ENCODE assay signal across 8 cellular contexts in the genomic region with DNA sequence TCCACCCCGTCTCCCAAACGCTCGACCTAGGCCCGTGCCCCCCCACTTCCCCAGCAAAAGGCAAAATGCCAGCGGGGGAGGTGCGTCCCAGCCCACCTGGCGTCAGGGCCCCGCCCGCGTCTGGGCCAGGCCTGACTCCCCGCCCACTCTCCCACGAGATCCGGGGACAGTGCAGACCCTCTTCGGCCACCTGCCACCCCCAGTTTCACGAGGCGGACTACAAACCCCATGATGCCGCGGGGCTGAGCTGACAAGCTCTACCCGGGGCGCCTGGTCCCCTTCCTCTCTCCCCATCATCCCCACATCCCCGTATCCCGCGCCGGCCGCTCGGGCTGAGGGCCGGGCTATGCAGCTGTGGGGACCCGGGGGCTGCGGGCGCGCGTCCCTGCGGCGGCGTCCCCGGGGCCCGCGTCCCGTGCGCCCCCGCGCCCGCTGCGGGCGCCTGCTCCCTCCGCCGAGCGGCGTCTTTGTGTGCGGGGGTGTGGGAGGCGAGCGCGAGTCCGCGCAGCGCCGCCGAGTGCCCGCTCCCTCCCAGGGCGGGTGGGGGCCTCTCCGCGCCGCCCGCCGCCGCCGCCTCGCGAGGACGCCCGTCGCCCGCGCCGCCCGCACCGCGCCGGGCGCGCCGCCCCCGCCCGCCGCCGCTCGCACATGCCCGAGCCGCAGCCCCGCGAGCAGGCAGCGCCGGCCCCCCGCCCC. TPM values are rescaled to one million over a fixed set of nuclear protein-coding genes. Genes with fewer than 3 reads are reported as not detected.
DNase-seq lines count a peak whose midpoint lies in the region; ATAC-seq and TF ChIP-seq lines count a peak whose summit lies in the region.

TSS of gene ANKRD13B (plus strand) at position 283 of the 696 bp plus-strand sequence. CDS start 490 bp downstream, outside the sequence.

- TF ChIP-seq CTCF in HEK293 (tag by site-specific recombination; IDR thresholded peaks at IDR 0.05) (no peak), OCI-LY7 (conservative IDR thresholded peaks at IDR 0.05; ENCODE audit: low read length) (no peak), astrocyte of the spinal cord (IDR thresholded peaks at IDR 0.05; ENCODE audit: low read depth, low read length) (no peak), smooth muscle cell (IDR thresholded peaks at IDR 0.05; ENCODE audit: borderline replicate concordance, insufficient read depth, poor library complexity, severe bottlenecking) (no peak)

- no peaks in the 10 kb centered on the region for H3K36me3 ChIP-seq in BLaER1
- H3K36me3 ChIP-seq in HEK293 (ENCODE audit: control insufficient read depth in 2 of 2, insufficient read depth in 1 of 2, low read length in 2 of 2): no peaks in the 10 kb centered on the region
- no peaks in the 10 kb centered on the region for H3K36me3 ChIP-seq in OCI-LY7 (ENCODE audit: insufficient read depth, low read length)
- no peaks in the 10 kb centered on the region for H3K36me3 ChIP-seq in smooth muscle cell (ENCODE audit: low read depth)

- POLR2A ChIA-PET in HEK293 (lab: Yijun Ruan, JAX): interaction anchor here (1.0 to 2.6 kb wide), 15 partner anchors 12 to 873 kb away, joined by 3 to 28 read pairs (median 6); partner anchors contain the start of genes ABHD15, CORO6, NUFIP2 and RPL23A
- POLR2A ChIA-PET in OCI-LY7 (lab: Charles Lee): interaction anchor here (1.0 to 1.9 kb wide), 4 partner anchors 12 to 129 kb away, joined by 3 to 8 read pairs (median 5); no protein-coding TSS in a partner anchor

- H3K9me2 ChIP-seq in OCI-LY7 (ENCODE audit: insufficient read depth, low read length): no peaks in the 10 kb centered on the region

- H3K27ac ChIP-seq in BLaER1: peak within 1 kb of the TSS; percentile 93
- peak within 1 kb of the TSS; percentile 82 for H3K27ac ChIP-seq in HEK293 (ENCODE audit: extremely low read depth, low read depth, low read length)
- peak within 1 kb of the TSS; percentile 61 for H3K27ac ChIP-seq in OCI-LY7 (ENCODE audit: low read depth, low read length, poor library complexity, severe bottlenecking)
- H3K27ac ChIP-seq in smooth muscle cell (ENCODE audit: low read depth): no peak within 1 kb of the TSS

- H3K79me2 ChIP-seq in OCI-LY7 (ENCODE audit: insufficient read depth, low read depth, low read length) (peaks cover 16% of the 10 kb centered on the region), smooth muscle cell (ENCODE audit: low read depth) (peaks cover 9% of the 10 kb centered on the region)

- peaks cover 6% of the 10 kb centered on the region for H3F3A ChIP-seq in smooth muscle cell (ENCODE audit: low read depth)

- H3K27me3 ChIP-seq in BLaER1 (no peaks in the 10 kb centered on the region), smooth muscle cell (ENCODE audit: low read depth) (no peaks in the 10 kb centered on the region)

- H2AFZ ChIP-seq in OCI-LY7 (ENCODE audit: low read length) (peak within 1 kb of the TSS; percentile 87), smooth muscle cell (ENCODE audit: low read depth) (peak within 1 kb of the TSS; percentile 72)

- intact Hi-C loops in OCI-LY7 (cut with micrococcal nuclease; ENCODE audit: unreplicated experiment): no loop called here

- H3K9me3 ChIP-seq in BLaER1 (no peaks in the 10 kb centered on the region), HEK293 (ENCODE audit: control insufficient read depth, insufficient read depth, low read depth, low read length) (no peaks in the 10 kb centered on the region), OCI-LY7 (ENCODE audit: low read length) (no peaks in the 10 kb centered on the region), smooth muscle cell (replicated peaks; ENCODE audit: low read depth) (no peaks in the 10 kb centered on the region)

- H3K4me2 ChIP-seq in BLaER1 (peak within 1 kb of the TSS; percentile 97), OCI-LY7 (ENCODE audit: low read length) (peak within 1 kb of the TSS; percentile 99), smooth muscle cell (peak within 1 kb of the TSS; percentile 99)

- H3K4me3 ChIP-seq in BLaER1: peak within 1 kb of the TSS; percentile 97
- H3K4me3 ChIP-seq in HEK293 (ENCODE audit: low read depth, low read length): peak within 1 kb of the TSS; percentile 67
- H3K4me3 ChIP-seq in OCI-LY7 (ENCODE audit: low read depth, low read length, poor library complexity, severe bottlenecking): peak within 1 kb of the TSS; percentile 92
- H3K4me3 ChIP-seq in astrocyte of the spinal cord (ENCODE audit: low read depth, low read length): peak within 1 kb of the TSS; percentile 54
- peak within 1 kb of the TSS; percentile 68 for H3K4me3 ChIP-seq in smooth muscle cell

- in situ Hi-C loops in astrocyte of the spinal cord (cut with HindIII; ENCODE audit: low sequenced_read_pairs): no loop called here

- H3K4me1 ChIP-seq in BLaER1 (peaks cover 71% of the 10 kb centered on the region), HEK293 (ENCODE audit: control insufficient read depth, insufficient read depth, low read length) (peaks cover 44% of the 10 kb centered on the region), OCI-LY7 (ENCODE audit: insufficient read depth, low read length, poor library complexity, severe bottlenecking) (peaks cover 39% of the 10 kb centered on the region), smooth muscle cell (ENCODE audit: low read depth) (peaks cover 39% of the 10 kb centered on the region)

- DNase-seq in OCI-LY7 (ENCODE audit: low spot score): peak; percentile 71
- DNase-seq in astrocyte of the spinal cord (ENCODE audit: low read depth, low spot score): no peak
- DNase-seq in inferior parietal cortex (ENCODE audit: extremely low spot score): peak; percentile 57
- DNase-seq in smooth muscle cell (lab: John Stamatoyannopoulos, UW; ENCODE audit: unreplicated experiment): no peak
- DNase-seq in effector CD4-positive, alpha-beta T cell: no peak

- no peak for ATAC-seq in GM21423 (IDR thresholded peaks at IDR 0.05; ENCODE audit: unreplicated experiment)

- 4% methylated on average over 42 of the region's 94 CpGs for WGBS in smooth muscle cell (ENCODE audit: low lambda C conversion rate)

- no TSS peak for BruUV-seq in OCI-LY7 (replicated peaks; lab: Mats Ljungman, UMichigan)

- H3K9ac ChIP-seq in BLaER1 (peak within 1 kb of the TSS; percentile 95), smooth muscle cell (ENCODE audit: low read depth) (no peak within 1 kb of the TSS)

- H4K20me1 ChIP-seq in BLaER1: peaks cover 56% of the 10 kb centered on the region
- H4K20me1 ChIP-seq in OCI-LY7 (ENCODE audit: insufficient read depth, low read length): peaks cover 17% of the 10 kb centered on the region; the same call in 1 of the 2 replicates
- peaks cover 45% of the 10 kb centered on the region for H4K20me1 ChIP-seq in smooth muscle cell (ENCODE audit: low read depth)

- CTCF ChIA-PET in HEK293 (lab: Yijun Ruan, JAX): interaction anchor here (0.6 to 5.1 kb wide), 26 partner anchors 12 to 500 kb away, joined by 3 to 74 read pairs (median 5); partner anchors contain the start of genes ABHD15, SSH2 and TP53I13
- CTCF ChIA-PET in OCI-LY7 (lab: Charles Lee; ENCODE audit: unreplicated experiment): interaction anchor here (0.9 to 1.7 kb wide), 2 partner anchors 24 to 223 kb away, joined by 3 to 12 read pairs; no protein-coding TSS in a partner anchor

TF ChIP-seq in HEK293, 187 proteins besides CTCF, POLR2A, EP300 and RAD21 (continues in another document):
- TF ChIP-seq ZNF621 (tag by site-specific recombination; IDR thresholded peaks at IDR 0.05) (no peak), GLIS1 (tag by site-specific recombination; IDR thresholded peaks at IDR 0.05) (peak; percentile 52), ZBTB20 (tag by site-specific recombination; IDR thresholded peaks at IDR 0.05) (peak; percentile 94), SP7 (tag by site-specific recombination; IDR thresholded peaks at IDR 0.05) (peak; percentile 32), ZBTB11 (tag by site-specific recombination; conservative IDR thresholded peaks at IDR 0.05; ENCODE audit: low read depth) (peak; percentile 53), MEIS1 (CRISPR knock-in tag; IDR thresholded peaks at IDR 0.05; ENCODE audit: borderline replicate concordance) (no peak), ZNF830 (tag by site-specific recombination; IDR thresholded peaks at IDR 0.05; ENCODE audit: low read depth) (no peak), ZSCAN5A (tag by site-specific recombination; IDR thresholded peaks at IDR 0.05) (0 out of 2 replicates have a peak, but pooled peaks have one; percentile 23)

RNA-seq across cellular contexts. Expression of gene ANKRD13B, which starts in this region (rescaled TPM):
- total RNA-seq in OCI-LY7 (2014; rRNA removed; shearing (Covaris generic)): 17.8 and 22.8 TPM in 2 replicates
- total RNA-seq in OCI-LY7 (2022) (30.5 and 32.8 TPM in 2 replicates), smooth muscle cell (2.8 and 3.6 TPM in 2 replicates)
- polyA plus RNA-seq in smooth muscle cell: 6.7 and 6.8 TPM in 2 replicates

Comparison
In these comparisons a context has a peak if more than half of its experiments do, and no peak if none do; other contexts are left out.
1. DNase-seq: peak in OCI-LY7 (single experiment) and inferior parietal cortex (single experiment); none in astrocyte of the spinal cord (single experiment), smooth muscle cell (single experiment) and effector CD4-positive, alpha-beta T cell (single experiment).
2. Peak in every context shown above with its lines, with median percentiles within 50 percentile points of each other: H3K4me2 ChIP-seq and H3K4me3 ChIP-seq.